17 cellular contexts compared by ENCODE assay signal in the genomic region with DNA sequence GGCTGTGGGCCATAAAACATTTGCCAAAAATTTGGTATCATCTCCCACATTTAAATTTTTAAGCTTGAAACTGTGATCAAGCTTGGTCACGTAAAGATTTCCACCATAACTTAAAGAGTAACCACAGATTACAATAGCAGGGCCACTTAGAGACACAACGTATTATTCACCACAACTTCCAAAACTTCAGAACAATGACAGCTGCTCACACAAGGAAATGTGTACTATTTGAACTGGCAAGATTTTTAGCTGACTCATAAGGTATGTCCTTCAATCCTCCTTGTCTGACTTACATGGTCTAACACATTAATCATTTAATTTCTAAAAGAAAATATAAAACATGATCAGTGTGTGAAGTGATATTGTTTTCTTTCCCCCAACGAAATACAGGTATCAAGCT.
DNase-seq lines count a peak whose midpoint lies in the region; ATAC-seq, FAIRE-seq and TF ChIP-seq lines count a peak whose summit lies in the region.
"Had no signal": no experiment of that assay in that cellular context is flagged by ENCODE, and none has a peak within 500 bp of the region (broad histone marks: within the 10 kb centered on the region; RNA-seq: fewer than 3 reads in every experiment).

No MANE protein-coding gene starts in this region.

- DNase-seq in HTR-8/SVneo (ENCODE audit: insufficient read length, low spot score) (peak; percentile 49), mammary epithelial cell (peak; percentile 81), left lobe of liver (ENCODE audit: low spot score) (no peak), uterus (no peak)
- DNase-seq in activated naive CD4-positive, alpha-beta T cell treated with anti-CD3 and anti-CD28 coated beads, Interleukin-2, amount 50 U/mL, for 72 hours (ENCODE audit: low spot score in 2 of 2) = no peak
- DNase-seq in stimulated activated CD4-positive, alpha-beta T cell treated with anti-CD3 and anti-CD28 coated beads, Interleukin-4, amount 100 ng/mL, for 4 hours = no peak
- DNase-seq: activated CD4-positive, alpha-beta T cell treated with anti-CD3 and anti-CD28 coated beads for 36 hours; activated effector memory CD4-positive, alpha-beta T cell treated with anti-CD3 and anti-CD28 coated beads, Interleukin-2, amount 50 U/mL, for 16 hours; effector CD8-positive, alpha-beta T cell; NCI-H2107; ovary had no signal

- H3K36me3 ChIP-seq in ACC112 (ENCODE audit: insufficient read depth, low read length) = no peaks in the 10 kb centered on the region
- H3K36me3 ChIP-seq in mammary epithelial cell (ENCODE audit: insufficient read depth, low read length) = no peaks in the 10 kb centered on the region
- no peaks in the 10 kb centered on the region for H3K36me3 ChIP-seq in uterus
- H3K36me3 ChIP-seq: ovary, SJCRH30, thoracic aorta had no signal

- dilution Hi-C loops in mammary epithelial cell (cut with HindIII; ENCODE audit: low sequenced_read_pairs) = no loop called here

- H3K79me2 ChIP-seq in ACC112 (ENCODE audit: control insufficient read depth, insufficient read depth, low read length, unreplicated experiment) = peaks cover 4% of the 10 kb centered on the region
- H3K79me2 ChIP-seq in mammary epithelial cell (ENCODE audit: insufficient read depth, low read length) = peaks cover 50% of the 10 kb centered on the region

- H3K4me2 ChIP-seq in mammary epithelial cell (ENCODE audit: insufficient read depth, low read depth, low read length) = peak overlapping the region; percentile 61

- TF ChIP-seq POLR2A in uterus (IDR thresholded peaks at IDR 0.05) = no peak

- H3K9me3 ChIP-seq in mammary epithelial cell (replicated peaks; ENCODE audit: insufficient read depth, low read length) = no peaks in the 10 kb centered on the region
- H3K9me3 ChIP-seq in uterus = no peaks in the 10 kb centered on the region
- H3K9me3 ChIP-seq: ovary, SJCRH30, thoracic aorta had no signal

- peak; percentile 52 for ATAC-seq in left lobe of liver
- ATAC-seq in activated naive CD4-positive, alpha-beta T cell treated with anti-CD3 and anti-CD28 coated beads, Interleukin-2, amount 50 U/mL, for 72 hours = no peak
- ATAC-seq in HG03571 (IDR thresholded peaks at IDR 0.05; ENCODE audit: unreplicated experiment) = no peak
- ATAC-seq: activated CD4-positive, alpha-beta T cell treated with anti-CD3 and anti-CD28 coated beads for 36 hours had no signal

- H3K27ac Mint-ChIP-seq in activated naive CD4-positive, alpha-beta T cell treated with anti-CD3 and anti-CD28 coated beads, Interleukin-2, amount 50 U/mL, for 72 hours = no peak overlapping the region
- H3K27ac Mint-ChIP-seq: activated CD4-positive, alpha-beta T cell treated with anti-CD3 and anti-CD28 coated beads for 36 hours; B cell had no signal

- no peak overlapping the region for H3K4me3 ChIP-seq in ACC112 (ENCODE audit: low read depth, low read length)
- no peak overlapping the region for H3K4me3 ChIP-seq in mammary epithelial cell (replicated peaks in 1 of 3; ENCODE audit: insufficient read depth in 1 of 3, low read depth in 2 of 3, low read length in 3 of 3)
- H3K4me3 ChIP-seq in uterus = no peak overlapping the region
- H3K4me3 ChIP-seq: ovary, SJCRH30, thoracic aorta had no signal

- H3K27me3 ChIP-seq in ACC112 (ENCODE audit: insufficient read depth, low read length) (no peaks in the 10 kb centered on the region), mammary epithelial cell (ENCODE audit: insufficient read depth, low read length) (no peaks in the 10 kb centered on the region), uterus (no peaks in the 10 kb centered on the region)
- H3K27me3 ChIP-seq: ovary, SJCRH30 had no signal

- no peaks in the 10 kb centered on the region for H3K36me3 Mint-ChIP-seq in activated naive CD4-positive, alpha-beta T cell treated with anti-CD3 and anti-CD28 coated beads, Interleukin-2, amount 50 U/mL, for 72 hours

- peak overlapping the region; percentile 7 for H3K9ac ChIP-seq in mammary epithelial cell (ENCODE audit: insufficient read depth, low read length)

- H4K20me1 ChIP-seq in mammary epithelial cell (ENCODE audit: insufficient read depth, low read length) = no peaks in the 10 kb centered on the region

- WGBS in mammary epithelial cell (ENCODE audit: low coverage, missing lambda C conversion rate) = 2% methylated on average over 3 of the region's 3 CpGs

- in situ Hi-C loops in mammary epithelial cell (cut with MboI; ENCODE audit: low sequenced_read_pairs in 2 of 2) = no loop called here

- CTCF ChIA-PET in mammary epithelial cell (lab: Charles Lee; ENCODE audit: low non-redundant PET) = no interaction called here

- no TSS peak for BruUV-seq in mammary epithelial cell (replicated peaks; lab: Mats Ljungman, UMichigan)

- TF ChIP-seq CTCF in mammary epithelial cell (conservative IDR thresholded peaks at IDR 0.05 in 1 of 2, IDR thresholded peaks at IDR 0.05 in 1 of 2; ENCODE audit: extremely low read depth in 1 of 2, insufficient read depth in 1 of 2, low read depth in 1 of 2, low read length in 2 of 2) = no peak
- no peak for TF ChIP-seq CTCF in uterus (IDR thresholded peaks at IDR 0.05)

- H2AFZ ChIP-seq in ACC112 (ENCODE audit: low read length, unreplicated experiment) (no peak overlapping the region), mammary epithelial cell (ENCODE audit: low read depth, low read length) (no peak overlapping the region)

- H3K27ac ChIP-seq in ACC112 (ENCODE audit: low read depth, low read length) = peak overlapping the region; percentile 67
- H3K27ac ChIP-seq in mammary epithelial cell (ENCODE audit: insufficient read depth, low read depth, low read length) = peak overlapping the region; percentile 69
- no peak overlapping the region for H3K27ac ChIP-seq in uterus
- H3K27ac ChIP-seq: ovary, SJCRH30, thoracic aorta had no signal

- intact Hi-C loops in mammary epithelial cell (cut with micrococcal nuclease) = loop anchor here (5.0 kb wide), 1 partner anchor 53 kb away; no protein-coding TSS in a partner anchor
- intact Hi-C loops in uterus (cut with DNase I; ENCODE audit: low total_unique reads) = no loop called here

- H3K4me1 ChIP-seq in ACC112 (ENCODE audit: control insufficient read depth, insufficient read depth, low read length, unreplicated experiment) = peaks cover 62% of the 10 kb centered on the region
- peaks cover 51% of the 10 kb centered on the region for H3K4me1 ChIP-seq in mammary epithelial cell (ENCODE audit: insufficient read depth, low read length)
- H3K4me1 ChIP-seq in uterus = peaks cover 0 to 3% of the 10 kb centered on the region in 2 donors

- no peaks in the 10 kb centered on the region for H3K9me3 Mint-ChIP-seq in activated naive CD4-positive, alpha-beta T cell treated with anti-CD3 and anti-CD28 coated beads, Interleukin-2, amount 50 U/mL, for 72 hours

- peak; percentile 69 for FAIRE-seq in HTR-8/SVneo (lab: Jason Lieb, UNC)
- FAIRE-seq: GM19239 had no signal

Comparison
In these comparisons a context has a peak if more than half of its experiments do, and no peak if none do; other contexts are left out.
1. H3K27ac ChIP-seq: peak in ACC112 (single experiment) and mammary epithelial cell (single experiment); none in uterus (0 of 2).
2. DNase-seq: peak in HTR-8/SVneo (single experiment) and mammary epithelial cell (single experiment); none in left lobe of liver (single experiment), uterus (0 of 2), activated naive CD4-positive, alpha-beta T cell treated with anti-CD3 and anti-CD28 coated beads, Interleukin-2, amount 50 U/mL, for 72 hours (0 of 2) and stimulated activated CD4-positive, alpha-beta T cell treated with anti-CD3 and anti-CD28 coated beads, Interleukin-4, amount 100 ng/mL, for 4 hours (0 of 2).